Comparison of ENCODE assay signal across 17 cellular contexts in genomic region chr3:106844638-106845037, GRCh38.
"Had no signal": no experiment of that assay in that cellular context is flagged by ENCODE, and none has a peak within 500 bp of the region (broad histone marks: within the 10 kb centered on the region; RNA-seq: fewer than 3 reads in every experiment).

No MANE protein-coding gene starts in this region.

- DNase-seq: KBM-7, MM.1S, NCI-H1092 treated with DMSO at 0.1 percent for 48 hours, NCI-H1436, NCI-H187, NCI-H2029, NCI-H2081 treated with DMSO at 0.1 percent for 48 hours, NCI-H2171, NCI-H226, NCI-H446, NCI-H510A, NCI-H524 treated with DMSO at 0.1 percent for 48 hours, NCI-H69, NCI-H774, SHP77 had no signal

- H3K27ac ChIP-seq: HL-60, RWPE1 had no signal
